In the genomic region with DNA sequence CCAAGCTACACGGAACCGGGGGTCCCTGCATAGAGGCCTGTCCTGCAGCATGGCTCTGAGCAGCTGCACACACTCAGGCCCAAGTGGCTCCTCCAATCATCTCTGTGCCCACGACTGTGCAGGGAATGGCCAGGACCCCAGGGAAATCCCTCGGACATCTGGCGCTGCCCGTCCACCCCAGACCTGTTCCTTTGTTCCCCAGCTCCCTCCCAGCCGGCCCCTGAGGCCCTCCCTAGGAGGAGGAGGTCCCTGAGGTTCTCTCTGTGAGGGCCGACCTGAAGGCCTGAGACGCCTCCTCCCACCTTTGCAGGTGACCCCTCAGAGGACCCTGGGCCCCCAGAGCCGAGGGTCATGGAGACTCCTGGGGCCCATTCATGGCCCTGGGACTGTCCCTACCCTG, we compare ENCODE assay signal across 17 cellular contexts. TPM values are rescaled to one million over a fixed set of nuclear protein-coding genes. Genes with fewer than 3 reads are reported as not detected.
"Had no signal": no experiment of that assay in that cellular context is flagged by ENCODE, and none has a peak within 500 bp of the region (broad histone marks: within the 10 kb centered on the region; RNA-seq: fewer than 3 reads in every experiment).

No MANE protein-coding gene starts in this region.

- H3K27ac ChIP-seq: cardiac muscle cell, coronary artery, hepatocyte, lower lobe of right lung, right lobe of liver had no signal

- H3K4me1 ChIP-seq: lower lobe of right lung, right lobe of liver had no signal

- H3K4me2 ChIP-seq: hepatocyte had no signal

- H3K4me3 ChIP-seq: cardiac muscle cell, coronary artery, hepatocyte, lower lobe of right lung, right lobe of liver had no signal

- H3K27ac Mint-ChIP-seq: activated CD8-positive, alpha-beta T cell treated with anti-CD3 and anti-CD28 coated beads for 36 hours; activated naive CD4-positive, alpha-beta T cell treated with anti-CD3 and anti-CD28 coated beads for 36 hours; progenitor cell of endocrine pancreas; stimulated activated memory B cell treated with anti-CD40 and anti-IgM and Interleukin-4, amounts not matched to agents 10 μg/mL and 1 μg/mL and 100 μg/mL, for 72 hours; type B pancreatic cell had no signal

- H3K27me3 ChIP-seq: cardiac muscle cell, hepatocyte, right lobe of liver had no signal

- H3K9me3 Mint-ChIP-seq: mesothelial cell of epicardium, type B pancreatic cell had no signal

- H3K36me3 ChIP-seq: cardiac muscle cell, lower lobe of right lung, right lobe of liver had no signal

- H3K36me3 Mint-ChIP-seq: mesothelial cell of epicardium, type B pancreatic cell had no signal

- ATAC-seq: activated CD8-positive, alpha-beta T cell treated with anti-CD3 and anti-CD28 coated beads for 36 hours; lower lobe of right lung; right lobe of liver; stimulated activated memory B cell treated with anti-CD40 and anti-IgM and Interleukin-4, amounts not matched to agents 10 μg/mL and 1 μg/mL and 100 μg/mL, for 72 hours had no signal

- DNase-seq: activated CD8-positive, alpha-beta memory T cell treated with anti-CD3 and anti-CD28 coated beads, Interleukin-2, amount 50 U/mL, for 48 hours; activated CD8-positive, alpha-beta T cell treated with anti-CD3 and anti-CD28 coated beads for 36 hours; activated naive CD4-positive, alpha-beta T cell treated with anti-CD3 and anti-CD28 coated beads for 36 hours; effector memory CD4-positive, alpha-beta T cell; lower lobe of right lung; right lobe of liver; stimulated activated CD4-positive, alpha-beta T cell treated with anti-CD3 and anti-CD28 coated beads, Interleukin-1b, Interleukin-23, amount 100 ng/mL, for 48 hours; T-helper 9 cell had no signal

- H3K9me3 ChIP-seq: lower lobe of right lung, right lobe of liver had no signal

- H3K4me3 Mint-ChIP-seq: activated CD8-positive, alpha-beta T cell treated with anti-CD3 and anti-CD28 coated beads for 36 hours; activated naive CD4-positive, alpha-beta T cell treated with anti-CD3 and anti-CD28 coated beads for 36 hours; mesothelial cell of epicardium; stimulated activated memory B cell treated with anti-CD40 and anti-IgM and Interleukin-4, amounts not matched to agents 10 μg/mL and 1 μg/mL and 100 μg/mL, for 72 hours; type B pancreatic cell had no signal

- H3K79me2 ChIP-seq: hepatocyte had no signal

- H2AFZ ChIP-seq: hepatocyte had no signal

RNA-seq across cellular contexts. Expression of a gene that starts 1.1 kb away (rescaled TPM):
- total RNA-seq: epithelial cell of proximal tubule, progenitor cell of endocrine pancreas had no signal

RNA-seq across cellular contexts. Expression of a gene that starts 5.7 kb away (rescaled TPM):
- total RNA-seq: activated naive CD4-positive, alpha-beta T cell treated with anti-CD3 and anti-CD28 coated beads for 36 hours; cardiac muscle cell had no signal

RNA-seq across cellular contexts. Expression of a gene that starts 26.0 kb away (rescaled TPM):
- total RNA-seq: activated CD8-positive, alpha-beta T cell treated with anti-CD3 and anti-CD28 coated beads for 36 hours; activated naive CD4-positive, alpha-beta T cell treated with anti-CD3 and anti-CD28 coated beads for 36 hours; cardiac muscle cell; epithelial cell of proximal tubule; hepatocyte; lower lobe of right lung; progenitor cell of endocrine pancreas; right lobe of liver; subcutaneous adipose tissue had no signal
- polyA plus RNA-seq: cardiac muscle cell, hepatocyte had no signal
